ENCODE assay signal across 8 cellular contexts in the genomic region with DNA sequence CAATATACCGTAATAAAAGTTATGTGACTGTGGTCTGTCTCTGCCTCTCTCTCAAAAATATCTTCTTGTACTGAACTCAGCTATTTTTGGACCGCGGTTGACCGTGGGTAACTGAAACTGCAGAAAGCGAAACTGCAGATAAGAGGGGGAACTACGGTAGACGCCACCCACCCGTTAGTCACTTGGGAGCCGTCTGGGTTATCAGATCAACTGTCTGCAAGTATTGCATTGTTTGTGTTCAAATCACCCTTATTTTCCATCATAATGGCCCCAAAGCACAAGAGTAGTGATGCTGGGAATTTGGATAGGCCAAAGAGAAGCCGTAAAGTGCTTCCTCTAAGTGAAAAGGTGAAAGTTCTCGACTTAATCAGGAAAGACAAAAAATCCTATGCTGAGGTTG. TPM values are rescaled to one million over a fixed set of nuclear protein-coding genes. Genes with fewer than 3 reads are reported as not detected.
A peak's percentile ranks its signal among the peaks of the same experiment; 100 is the strongest.
DNase-seq lines count a peak whose midpoint lies in the region; ATAC-seq and TF ChIP-seq lines count a peak whose summit lies in the region.
"Not testable (repeated sequence)": the region's sequence is repeated elsewhere in the genome, so short reads cannot be mapped to it uniquely, and the experiment has no call there.

No MANE protein-coding gene starts in this region.

- CTCF ChIA-PET in OCI-LY7 (lab: Charles Lee; ENCODE audit: unreplicated experiment), result not testable (repeated sequence)

- H3K27me3 ChIP-seq in lower lobe of right lung (ENCODE audit: low read depth), result not testable (repeated sequence)

- peaks cover 31% of the 10 kb centered on the region for H3K4me1 ChIP-seq in OCI-LY7 (ENCODE audit: insufficient read depth, low read length, poor library complexity, severe bottlenecking)
- H3K4me1 ChIP-seq in lower lobe of right lung, result not testable (repeated sequence)

- H2AFZ ChIP-seq in OCI-LY7 (ENCODE audit: low read length), result peak overlapping the region; percentile 38; the same call in 1 of the 2 replicates

- not testable (repeated sequence) for BruUV-seq in OCI-LY7 (replicated peaks; lab: Mats Ljungman, UMichigan)

- POLR2A ChIA-PET in OCI-LY7 (lab: Charles Lee), result not testable (repeated sequence)

- peak overlapping the region; percentile 69 for H3K4me3 ChIP-seq in OCI-LY7 (ENCODE audit: low read depth, low read length, poor library complexity, severe bottlenecking)
- H3K4me3 ChIP-seq in coronary artery, result peak overlapping the region; percentile 59
- H3K4me3 ChIP-seq in lower lobe of right lung, result peak overlapping the region; percentile 36

- H3K27ac ChIP-seq in OCI-LY7 (ENCODE audit: low read depth, low read length, poor library complexity, severe bottlenecking), result peak overlapping the region; percentile 79
- peak overlapping the region in 1 of 2 donors; percentile 33 for H3K27ac ChIP-seq in coronary artery
- peak overlapping the region; percentile 62 for H3K27ac ChIP-seq in lower lobe of right lung

- not testable (repeated sequence) for H3K9me3 ChIP-seq in OCI-LY7 (ENCODE audit: low read length); lower lobe of right lung

- not testable (repeated sequence) for H3K9me2 ChIP-seq in OCI-LY7 (ENCODE audit: insufficient read depth, low read length)

- intact Hi-C loops in OCI-LY7 (cut with micrococcal nuclease; ENCODE audit: unreplicated experiment), result loop anchor here (1.0 kb wide), 1 partner anchor 10 kb away; no protein-coding TSS in a partner anchor
- intact Hi-C loops in lower lobe of right lung (cut with DNase I), result not testable (repeated sequence)

- H3K4me2 ChIP-seq in OCI-LY7 (ENCODE audit: low read length), result peak overlapping the region; percentile 72

- H4K20me1 ChIP-seq in OCI-LY7 (ENCODE audit: insufficient read depth, low read length), result not testable (repeated sequence)

- DNase-seq in CD1c-positive myeloid dendritic cell (ENCODE audit: extremely low spot score), result peak; percentile 87
- DNase-seq in OCI-LY7 (ENCODE audit: low spot score), result peak; percentile 88
- peak; percentile 90 for DNase-seq in activated CD8-positive, alpha-beta memory T cell treated with anti-CD3 and anti-CD28 coated beads for 24 hours
- not testable (repeated sequence) for DNase-seq in coronary artery (ENCODE audit: low spot score)
- DNase-seq in lower lobe of right lung, result peak; percentile 67
- DNase-seq in stimulated activated CD4-positive, alpha-beta T cell treated with anti-CD3 and anti-CD28 coated beads, Interleukin-4, amount 100 ng/mL, for 48 hours (ENCODE audit: low read depth in 2 of 2), result peak; percentile 64 to 83

- ATAC-seq in GM19372 (IDR thresholded peaks at IDR 0.05; ENCODE audit: low read depth, unreplicated experiment), result peak; percentile 82
- peak; percentile 79 for ATAC-seq in HG03066 (IDR thresholded peaks at IDR 0.05; ENCODE audit: low read depth, unreplicated experiment)
- ATAC-seq in lower lobe of right lung, result peak; percentile 78 to 91

- TF ChIP-seq CTCF in OCI-LY7 (conservative IDR thresholded peaks at IDR 0.05; ENCODE audit: low read length); coronary artery (IDR thresholded peaks at IDR 0.05); lower lobe of right lung (IDR thresholded peaks at IDR 0.05): not testable (repeated sequence)

- not testable (repeated sequence) for H3K36me3 ChIP-seq in OCI-LY7 (ENCODE audit: insufficient read depth, low read length); lower lobe of right lung

- peaks cover 16% of the 10 kb centered on the region; the same call in 1 of the 2 replicates for H3K79me2 ChIP-seq in OCI-LY7 (ENCODE audit: insufficient read depth, low read depth, low read length)

RNA-seq across cellular contexts. Expression of a gene that starts 7.5 kb away (rescaled TPM):
- total RNA-seq in OCI-LY7 (2014; rRNA removed; shearing (Covaris generic)), result 145 and 188 TPM in 2 replicates
- total RNA-seq in OCI-LY7 (2022), result 269 and 281 TPM in 2 replicates
- 214 TPM for total RNA-seq in lower lobe of right lung
